In the genomic region with DNA sequence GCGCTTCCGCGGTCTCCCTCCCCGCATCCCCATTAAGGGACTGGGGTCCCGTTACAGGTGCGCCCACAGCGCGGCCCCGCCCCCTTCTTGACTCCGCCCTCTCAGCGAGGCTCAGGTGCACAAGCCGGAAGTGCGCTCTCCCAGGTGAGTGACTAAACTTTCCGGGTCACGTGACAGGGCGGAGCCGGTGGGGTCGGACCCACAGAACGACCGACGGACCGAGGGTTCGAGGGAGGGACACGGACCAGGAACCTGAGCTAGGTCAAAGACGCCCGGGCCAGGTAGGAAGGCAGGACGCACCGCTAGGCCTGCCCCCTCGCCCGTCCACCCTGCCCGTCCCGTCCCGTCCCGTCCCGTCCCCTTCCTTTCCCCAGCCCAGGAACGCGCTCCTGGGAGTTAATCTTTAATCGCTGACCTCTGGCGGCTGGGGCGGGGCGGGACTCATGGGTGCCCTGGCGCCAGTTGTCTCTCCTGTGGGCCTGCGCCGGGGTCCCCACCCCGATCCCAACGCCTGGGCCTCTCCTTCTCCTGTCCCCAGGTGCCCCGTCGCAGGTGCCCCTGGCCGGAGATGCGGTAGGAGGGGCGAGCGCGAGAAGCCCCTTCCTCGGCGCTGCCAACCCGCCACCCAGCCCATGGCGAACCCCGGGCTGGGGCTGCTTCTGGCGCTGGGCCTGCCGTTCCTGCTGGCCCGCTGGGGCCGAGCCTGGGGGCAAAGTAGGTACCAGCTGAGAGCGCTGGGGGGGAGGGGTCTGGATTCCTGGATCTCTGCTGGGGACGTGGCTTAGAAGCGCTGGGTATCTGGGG, we compare ENCODE assay signal across 8 cellular contexts. TPM values are rescaled to one million over a fixed set of nuclear protein-coding genes. Genes with fewer than 3 reads are reported as not detected.
DNase-seq lines count a peak whose midpoint lies in the region; ATAC-seq, FAIRE-seq and TF ChIP-seq lines count a peak whose summit lies in the region.

A gene with protein sequence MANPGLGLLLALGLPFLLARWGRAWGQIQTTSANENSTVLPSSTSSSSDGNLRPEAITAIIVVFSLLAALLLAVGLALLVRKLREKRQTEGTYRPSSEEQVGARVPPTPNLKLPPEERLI (plus strand): TSS at position 202 of the 804 bp plus-strand sequence. CDS start 431 bp downstream, at position 633.

- no peaks in the 10 kb centered on the region for H3K9me3 ChIP-seq in HCT116 (ENCODE audit: control insufficient read depth in 1 of 2, insufficient read depth in 1 of 2, low read depth in 1 of 2, low read length in 2 of 2)
- H3K9me3 ChIP-seq in esophagus squamous epithelium: no peaks in the 10 kb centered on the region

- TF ChIP-seq POLR2A in HCT116 (IDR thresholded peaks at IDR 0.05; ENCODE audit: borderline replicate concordance, extremely low read depth, insufficient read depth, insufficient read length): no peak
- TF ChIP-seq POLR2A in esophagus squamous epithelium (IDR thresholded peaks at IDR 0.05): peak in 3 of 4 donors; percentile 27 to 55 (median 28)

- intact Hi-C loops in HCT116 (cut with micrococcal nuclease): no loop called here
- intact Hi-C loops in esophagus squamous epithelium (cut with DNase I): no loop called here
- intact Hi-C loops in sciatic nerve (cut with DNase I): no loop called here

- H3K79me2 ChIP-seq in HCT116 (ENCODE audit: insufficient read depth, low read length): peaks cover 14% of the 10 kb centered on the region

- ATAC-seq in HCT116 (peak; percentile 58), GM18517 (IDR thresholded peaks at IDR 0.05; ENCODE audit: unreplicated experiment) (no peak), sciatic nerve (no peak)

- H3K4me1 ChIP-seq in HCT116 (ENCODE audit: control insufficient read depth in 1 of 2, insufficient read depth in 2 of 2, low read length in 2 of 2) (peaks cover 11 to 26% of the 10 kb centered on the region in 2 experiments; a peak in 3 of 4 replicates), esophagus squamous epithelium (peaks cover 0 to 56% (median 10%) of the 10 kb centered on the region in 3 donors)

- POLR2A ChIA-PET in HCT116 (lab: Charles Lee): no interaction called here

- H3K36me3 ChIP-seq in HCT116 (ENCODE audit: control insufficient read depth in 1 of 2, insufficient read depth in 2 of 2, low read length in 2 of 2) (peaks cover 0 to 10% of the 10 kb centered on the region in 2 experiments; a peak in 2 of 4 replicates), esophagus squamous epithelium (peaks cover 0 to 35% (median 0%) of the 10 kb centered on the region in 3 donors)

- peak within 1 kb of the TSS; percentile 86 for H3K9ac ChIP-seq in HCT116 (ENCODE audit: low read length)

- peak within 1 kb of the TSS; percentile 93 for H3K4me2 ChIP-seq in HCT116 (ENCODE audit: low read length)

- H3K27ac ChIP-seq in HCT116 (ENCODE audit: low read depth, low read length) (peak within 1 kb of the TSS; percentile 74), esophagus squamous epithelium (peak within 1 kb of the TSS; percentile 74 to 94 (median 88))

- no peak for TF ChIP-seq CTCF in HCT116 (IDR thresholded peaks at IDR 0.05 in 2 of 3, conservative IDR thresholded peaks at IDR 0.05 in 1 of 3; ENCODE audit: borderline replicate concordance in 1 of 3, insufficient read depth in 1 of 3, low read depth in 2 of 3, low read length in 2 of 3)
- TF ChIP-seq CTCF in esophagus squamous epithelium (IDR thresholded peaks at IDR 0.05): no peak

- TF ChIP-seq RAD21 in HCT116 (IDR thresholded peaks at IDR 0.05; ENCODE audit: low read depth): no peak

- no peak for FAIRE-seq in frontal cortex (lab: Jason Lieb, UNC)

- H3K27me3 ChIP-seq in HCT116 (ENCODE audit: insufficient read depth, low read length): no peaks in the 10 kb centered on the region
- peaks cover 0 to 26% (median 0%) of the 10 kb centered on the region in 4 donors for H3K27me3 ChIP-seq in esophagus squamous epithelium

- BruUV-seq in HCT116 (replicated peaks; lab: Mats Ljungman, UMichigan): no TSS peak

- peak within 1 kb of the TSS; percentile 84 to 95 for H3K4me3 ChIP-seq in HCT116 (replicated peaks in 1 of 2; ENCODE audit: low read depth in 1 of 2, low read length in 2 of 2)
- peak within 1 kb of the TSS; percentile 69 to 75 (median 73) for H3K4me3 ChIP-seq in esophagus squamous epithelium

- H4K20me1 ChIP-seq in HCT116 (ENCODE audit: insufficient read depth): no peaks in the 10 kb centered on the region

- CTCF ChIA-PET in HCT116 (lab: Charles Lee): no interaction called here

- peak; percentile 80 for DNase-seq in HCT116 (ENCODE audit: low read depth, low spot score)
- DNase-seq in T-helper 1 cell: peak in 3 of 5 donors; percentile 50 to 51 (median 50)
- no peak for DNase-seq in esophagus squamous epithelium (lab: John Stamatoyannopoulos, UW)
- DNase-seq in stimulated activated CD4-positive, alpha-beta T cell treated with anti-CD3 and anti-CD28 coated beads, Interleukin-15, amount 100 ng/mL, for 24 hours: peak; percentile 36
- DNase-seq in frontal cortex (ENCODE audit: low spot score in 2 of 2): no peak
- no peak for DNase-seq in NCI-H82 treated with DMSO at 0.1 percent for 48 hours (lab: John Stamatoyannopoulos, UW; ENCODE audit: unreplicated experiment)
- DNase-seq in sciatic nerve (ENCODE audit: low spot score): no peak

- WGBS in esophagus squamous epithelium, 2 donors: 0 to 5% methylated on average over 3 to 18 of the region's 65 CpGs

- peak within 1 kb of the TSS; percentile 54 for H2AFZ ChIP-seq in HCT116 (ENCODE audit: low read depth, low read length, poor library complexity, severe bottlenecking)

- RAD21 ChIA-PET in HCT116 (lab: Charles Lee; ENCODE audit: low non-redundant PET in 1 of 2, low total read pairs in 2 of 2, uncharacterized antibody in 2 of 2, unreplicated experiment in 2 of 2): interaction anchor here in 1 of 2 experiments (0.6 kb wide), 1 partner anchor 778 kb away, joined by 5 read pairs; no protein-coding TSS in a partner anchor

- H3K9me2 ChIP-seq in HCT116 (ENCODE audit: insufficient read depth): no peaks in the 10 kb centered on the region

TF ChIP-seq in HCT116, 20 proteins besides CTCF, POLR2A, EP300 and RAD21:
- TF ChIP-seq SP1 (IDR thresholded peaks at IDR 0.05; ENCODE audit: low read depth): peak; percentile 69; the same call in 1 of the 2 replicates
- peak; percentile 49 for TF ChIP-seq TCF7L2 (IDR thresholded peaks at IDR 0.05; ENCODE audit: borderline replicate concordance, extremely low read depth, insufficient read depth, insufficient read length)
- TF ChIP-seq ZFX (IDR thresholded peaks at IDR 0.05): 0 out of 2 replicates have a peak, but pooled peaks have one; percentile 49
- TF ChIP-seq YY1 (IDR thresholded peaks at IDR 0.05; ENCODE audit: extremely low read depth, insufficient replicate concordance, low read depth, low read length): no peak
- TF ChIP-seq, protein P1, sequence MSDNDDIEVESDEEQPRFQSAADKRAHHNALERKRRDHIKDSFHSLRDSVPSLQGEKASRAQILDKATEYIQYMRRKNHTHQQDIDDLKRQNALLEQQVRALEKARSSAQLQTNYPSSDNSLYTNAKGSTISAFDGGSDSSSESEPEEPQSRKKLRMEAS (IDR thresholded peaks at IDR 0.05): peak; percentile 61; the same call in 1 of the 2 replicates
- TF ChIP-seq SIN3A (IDR thresholded peaks at IDR 0.05; ENCODE audit: low read depth): peak; percentile 74
- no peak for TF ChIP-seq SRF (IDR thresholded peaks at IDR 0.05; ENCODE audit: low read depth)
- no peak for TF ChIP-seq EZH2phosphoT487 (IDR thresholded peaks at IDR 0.05; ENCODE audit: borderline replicate concordance)
- no peak for TF ChIP-seq FOSL1 (IDR thresholded peaks at IDR 0.05; ENCODE audit: low read depth)
- no peak for TF ChIP-seq CBX3 (IDR thresholded peaks at IDR 0.05; ENCODE audit: low read depth)
- TF ChIP-seq EZH2 (IDR thresholded peaks at IDR 0.05): no peak
- peak; percentile 89 for TF ChIP-seq POLR2AphosphoS5 (IDR thresholded peaks at IDR 0.05; ENCODE audit: low read depth, low read length)
- TF ChIP-seq, protein P2, sequence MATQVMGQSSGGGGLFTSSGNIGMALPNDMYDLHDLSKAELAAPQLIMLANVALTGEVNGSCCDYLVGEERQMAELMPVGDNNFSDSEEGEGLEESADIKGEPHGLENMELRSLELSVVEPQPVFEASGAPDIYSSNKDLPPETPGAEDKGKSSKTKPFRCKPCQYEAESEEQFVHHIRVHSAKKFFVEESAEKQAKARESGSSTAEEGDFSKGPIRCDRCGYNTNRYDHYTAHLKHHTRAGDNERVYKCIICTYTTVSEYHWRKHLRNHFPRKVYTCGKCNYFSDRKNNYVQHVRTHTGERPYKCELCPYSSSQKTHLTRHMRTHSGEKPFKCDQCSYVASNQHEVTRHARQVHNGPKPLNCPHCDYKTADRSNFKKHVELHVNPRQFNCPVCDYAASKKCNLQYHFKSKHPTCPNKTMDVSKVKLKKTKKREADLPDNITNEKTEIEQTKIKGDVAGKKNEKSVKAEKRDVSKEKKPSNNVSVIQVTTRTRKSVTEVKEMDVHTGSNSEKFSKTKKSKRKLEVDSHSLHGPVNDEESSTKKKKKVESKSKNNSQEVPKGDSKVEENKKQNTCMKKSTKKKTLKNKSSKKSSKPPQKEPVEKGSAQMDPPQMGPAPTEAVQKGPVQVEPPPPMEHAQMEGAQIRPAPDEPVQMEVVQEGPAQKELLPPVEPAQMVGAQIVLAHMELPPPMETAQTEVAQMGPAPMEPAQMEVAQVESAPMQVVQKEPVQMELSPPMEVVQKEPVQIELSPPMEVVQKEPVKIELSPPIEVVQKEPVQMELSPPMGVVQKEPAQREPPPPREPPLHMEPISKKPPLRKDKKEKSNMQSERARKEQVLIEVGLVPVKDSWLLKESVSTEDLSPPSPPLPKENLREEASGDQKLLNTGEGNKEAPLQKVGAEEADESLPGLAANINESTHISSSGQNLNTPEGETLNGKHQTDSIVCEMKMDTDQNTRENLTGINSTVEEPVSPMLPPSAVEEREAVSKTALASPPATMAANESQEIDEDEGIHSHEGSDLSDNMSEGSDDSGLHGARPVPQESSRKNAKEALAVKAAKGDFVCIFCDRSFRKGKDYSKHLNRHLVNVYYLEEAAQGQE (IDR thresholded peaks at IDR 0.05; ENCODE audit: low read depth): no peak

RNA-seq across cellular contexts. Expression of the gene that starts here (rescaled TPM):
- total RNA-seq in HCT116 (2021; ENCODE audit: unreplicated experiment) (40.5 TPM), esophagus squamous epithelium (10 to 100 TPM; 42.9 to 61.9 (median 56.2) TPM), frontal cortex (0.41 TPM), sciatic nerve (not detected)
- 47.9 and 49.7 TPM in 2 replicates for polyA plus RNA-seq in HCT116 (2012)

Comparison
In these comparisons a context has a peak if more than half of its experiments do, and no peak if none do; other contexts are left out.
1. RNA of the gene that starts here (total RNA-seq): 42.9 to 61.9 TPM in esophagus squamous epithelium and 40.5 TPM in HCT116 (single experiment); 0.41 TPM in frontal cortex (single experiment) and not detected in sciatic nerve (single experiment); every median in the first group is over 10 times any median in the second.
2. DNase-seq: peak in HCT116 (single experiment), T-helper 1 cell (3 of 5) and stimulated activated CD4-positive, alpha-beta T cell treated with anti-CD3 and anti-CD28 coated beads, Interleukin-15, amount 100 ng/mL, for 24 hours (single experiment); none in esophagus squamous epithelium (single experiment), frontal cortex (0 of 2), NCI-H82 treated with DMSO at 0.1 percent for 48 hours (single experiment) and sciatic nerve (single experiment).